Comparison of ENCODE assay signal across 25 cellular contexts in genomic region chr16:66621973-66622372, GRCh38. TPM values are rescaled to one million over a fixed set of nuclear protein-coding genes. Genes with fewer than 3 reads are reported as not detected.
"Had no signal": no experiment of that assay in that cellular context is flagged by ENCODE, and none has a peak within 500 bp of the region (broad histone marks: within the 10 kb centered on the region; RNA-seq: fewer than 3 reads in every experiment).

No MANE protein-coding gene starts in this region.

- H3K36me3 Mint-ChIP-seq: activated CD8-positive, alpha-beta memory T cell treated with anti-CD3 and anti-CD28 coated beads, Interleukin-2, amount 10 ng/mL, durations not matched to agents 7 days and 5 days; activated naive CD4-positive, alpha-beta T cell treated with anti-CD3 and anti-CD28 coated beads, Interleukin-2, amount 10 ng/mL, durations not matched to agents 7 days and 5 days; memory B cell had no signal

- H3K36me3 ChIP-seq: gastrocnemius medialis, thoracic aorta had no signal

- DNase-seq: activated CD4-positive, alpha-beta T cell treated with anti-CD3 and anti-CD28 coated beads for 48 hours; activated CD8-positive, alpha-beta memory T cell treated with anti-CD3 and anti-CD28 coated beads, Interleukin-2, amount 10 ng/mL, durations not matched to agents 7 days and 5 days; activated CD8-positive, alpha-beta T cell treated with anti-CD3 and anti-CD28 coated beads for 36 hours; activated effector memory CD4-positive, alpha-beta T cell treated with anti-CD3 and anti-CD28 coated beads, Interleukin-2, amount 50 U/mL, for 16 hours; activated naive CD4-positive, alpha-beta T cell treated with anti-CD3 and anti-CD28 coated beads, Interleukin-2, amount 10 ng/mL, durations not matched to agents 7 days and 5 days; activated T-cell treated with anti-CD3 and anti-CD28 coated beads for 4 hours; caudate nucleus; effector memory CD4-positive, alpha-beta T cell; gastrocnemius medialis; head of caudate nucleus; left cardiac atrium; occipital lobe; sigmoid colon; stimulated activated CD4-positive, alpha-beta T cell treated with anti-CD3 and anti-CD28 coated beads, Interleukin-2, amount 100 ng/mL, for 48 hours; stimulated activated CD8-positive, alpha-beta memory T cell treated with anti-CD3 and anti-CD28 coated beads, Interleukin-4, amount 100 ng/mL, for 48 hours; stimulated activated naive B cell treated with anti-CD40 and anti-IgM and Interleukin-4, amounts not matched to agents 10 μg/mL and 1 μg/mL and 100 μg/mL, for 72 hours; upper lobe of left lung had no signal

- H3K27ac Mint-ChIP-seq: activated CD8-positive, alpha-beta memory T cell treated with anti-CD3 and anti-CD28 coated beads, Interleukin-2, amount 10 ng/mL, durations not matched to agents 7 days and 5 days; activated CD8-positive, alpha-beta T cell treated with anti-CD3 and anti-CD28 coated beads for 36 hours; activated naive CD4-positive, alpha-beta T cell treated with anti-CD3 and anti-CD28 coated beads, Interleukin-2, amount 10 ng/mL, durations not matched to agents 7 days and 5 days; memory B cell; stimulated activated naive B cell treated with anti-CD40 and anti-IgM and Interleukin-4, amounts not matched to agents 10 μg/mL and 1 μg/mL and 100 μg/mL, for 72 hours had no signal

- H3K9me3 Mint-ChIP-seq: activated CD8-positive, alpha-beta T cell treated with anti-CD3 and anti-CD28 coated beads for 36 hours; activated naive CD4-positive, alpha-beta T cell treated with anti-CD3 and anti-CD28 coated beads, Interleukin-2, amount 10 ng/mL, durations not matched to agents 7 days and 5 days; memory B cell; stimulated activated naive B cell treated with anti-CD40 and anti-IgM and Interleukin-4, amounts not matched to agents 10 μg/mL and 1 μg/mL and 100 μg/mL, for 72 hours had no signal

- H3K4me3 Mint-ChIP-seq: activated CD8-positive, alpha-beta memory T cell treated with anti-CD3 and anti-CD28 coated beads, Interleukin-2, amount 10 ng/mL, durations not matched to agents 7 days and 5 days; activated CD8-positive, alpha-beta T cell treated with anti-CD3 and anti-CD28 coated beads for 36 hours; activated naive CD4-positive, alpha-beta T cell treated with anti-CD3 and anti-CD28 coated beads, Interleukin-2, amount 10 ng/mL, durations not matched to agents 7 days and 5 days; memory B cell; stimulated activated naive B cell treated with anti-CD40 and anti-IgM and Interleukin-4, amounts not matched to agents 10 μg/mL and 1 μg/mL and 100 μg/mL, for 72 hours had no signal

- H3K27ac ChIP-seq: gastrocnemius medialis, sigmoid colon, thoracic aorta, upper lobe of left lung had no signal

- H3K4me1 Mint-ChIP-seq: activated naive CD4-positive, alpha-beta T cell treated with anti-CD3 and anti-CD28 coated beads, Interleukin-2, amount 10 ng/mL, durations not matched to agents 7 days and 5 days; stimulated activated naive B cell treated with anti-CD40 and anti-IgM and Interleukin-4, amounts not matched to agents 10 μg/mL and 1 μg/mL and 100 μg/mL, for 72 hours had no signal

- H3K4me2 ChIP-seq: smooth muscle cell had no signal

- H3K27me3 ChIP-seq: gastrocnemius medialis, sigmoid colon, upper lobe of left lung had no signal

- H3K9me3 ChIP-seq: gastrocnemius medialis, sigmoid colon, thoracic aorta, upper lobe of left lung had no signal

- H3K27me3 Mint-ChIP-seq: activated CD8-positive, alpha-beta memory T cell treated with anti-CD3 and anti-CD28 coated beads, Interleukin-2, amount 10 ng/mL, durations not matched to agents 7 days and 5 days; activated CD8-positive, alpha-beta T cell treated with anti-CD3 and anti-CD28 coated beads for 36 hours; activated naive CD4-positive, alpha-beta T cell treated with anti-CD3 and anti-CD28 coated beads, Interleukin-2, amount 10 ng/mL, durations not matched to agents 7 days and 5 days had no signal

- H3K4me3 ChIP-seq: gastrocnemius medialis, sigmoid colon, smooth muscle cell, thoracic aorta, upper lobe of left lung had no signal

- ATAC-seq: activated CD8-positive, alpha-beta memory T cell treated with anti-CD3 and anti-CD28 coated beads, Interleukin-2, amount 10 ng/mL, durations not matched to agents 7 days and 5 days; activated CD8-positive, alpha-beta T cell treated with anti-CD3 and anti-CD28 coated beads for 36 hours; esophagus mucosa; gastrocnemius medialis; left cardiac atrium; stimulated activated naive B cell treated with anti-CD40 and anti-IgM and Interleukin-4, amounts not matched to agents 10 μg/mL and 1 μg/mL and 100 μg/mL, for 72 hours had no signal

RNA-seq across cellular contexts. Expression of gene CMTM2, which starts 42.7 kb away (rescaled TPM):
- total RNA-seq: dermis microvascular lymphatic vessel endothelial cell, endothelial cell of umbilical vein, esophagus mucosa, gastrocnemius medialis, myocyte, occipital lobe, renal cortical epithelial cell, smooth muscle cell had no signal
- polyA plus RNA-seq: endothelial cell of umbilical vein, sigmoid colon, smooth muscle cell had no signal
